9 cellular contexts compared by ENCODE assay signal in genomic region chr16:56189990-56190902, GRCh38. TPM values are rescaled to one million over a fixed set of nuclear protein-coding genes. Genes with fewer than 3 reads are reported as not detected.
A peak's percentile ranks its signal among the peaks of the same experiment; 100 is the strongest.
DNase-seq lines count a peak whose midpoint lies in the region; ATAC-seq and TF ChIP-seq lines count a peak whose summit lies in the region.
"Had no signal": no experiment of that assay in that cellular context is flagged by ENCODE, and none has a peak within 500 bp of the region (broad histone marks: within the 10 kb centered on the region; RNA-seq: fewer than 3 reads in every experiment).

No MANE protein-coding gene starts in this region.

- no peaks in the 10 kb centered on the region for H4K20me1 ChIP-seq in mammary epithelial cell (ENCODE audit: insufficient read depth, low read length)

- in situ Hi-C loops in mammary epithelial cell (cut with MboI; ENCODE audit: low sequenced_read_pairs in 2 of 2): no loop called here

- peak overlapping the region; percentile 94 for H3K4me2 ChIP-seq in mammary epithelial cell (ENCODE audit: insufficient read depth, low read depth, low read length)

- no peak overlapping the region for H3K27ac ChIP-seq in mammary epithelial cell (ENCODE audit: insufficient read depth, low read depth, low read length)
- peak overlapping the region; percentile 82 to 88 (median 83) for H3K27ac ChIP-seq in right lobe of liver
- peak overlapping the region; percentile 92 to 98 for H3K27ac ChIP-seq in testis
- H3K27ac ChIP-seq: 22Rv1 had no signal

- H3K9me3 ChIP-seq in mammary epithelial cell (replicated peaks; ENCODE audit: insufficient read depth, low read length) (no peaks in the 10 kb centered on the region), right lobe of liver (no peaks in the 10 kb centered on the region), testis (no peaks in the 10 kb centered on the region)

- TF ChIP-seq CTCF in mammary epithelial cell (conservative IDR thresholded peaks at IDR 0.05 in 1 of 2, IDR thresholded peaks at IDR 0.05 in 1 of 2; ENCODE audit: extremely low read depth in 1 of 2, insufficient read depth in 1 of 2, low read depth in 1 of 2, low read length in 2 of 2) (no peak), right lobe of liver (IDR thresholded peaks at IDR 0.05) (no peak), testis (IDR thresholded peaks at IDR 0.05) (no peak)

- TF ChIP-seq POLR2A in right lobe of liver (IDR thresholded peaks at IDR 0.05) (no peak), testis (IDR thresholded peaks at IDR 0.05) (no peak)

- H3K9ac ChIP-seq in mammary epithelial cell (ENCODE audit: insufficient read depth, low read length): no peak overlapping the region

- ATAC-seq in right lobe of liver (peak; percentile 3 to 20 (median 5)), HG03342 (IDR thresholded peaks at IDR 0.05; ENCODE audit: unreplicated experiment) (no peak), GM19467 (IDR thresholded peaks at IDR 0.05; ENCODE audit: unreplicated experiment) (no peak)

- dilution Hi-C loops in mammary epithelial cell (cut with HindIII; ENCODE audit: low sequenced_read_pairs): no loop called here

- no peaks in the 10 kb centered on the region for H3K36me3 ChIP-seq in mammary epithelial cell (ENCODE audit: insufficient read depth, low read length)
- no peaks in the 10 kb centered on the region for H3K36me3 ChIP-seq in right lobe of liver
- no peaks in the 10 kb centered on the region for H3K36me3 ChIP-seq in testis (ENCODE audit: low read depth, missing control alignments)

- H3K27me3 ChIP-seq in mammary epithelial cell (ENCODE audit: insufficient read depth, low read length) (peaks cover 59% of the 10 kb centered on the region), right lobe of liver (no peaks in the 10 kb centered on the region), testis (no peaks in the 10 kb centered on the region)

- H3K4me1 ChIP-seq in mammary epithelial cell (ENCODE audit: insufficient read depth, low read length): peaks cover 3% of the 10 kb centered on the region
- H3K4me1 ChIP-seq in right lobe of liver: peaks cover 0 to 30% (median 12%) of the 10 kb centered on the region in 4 donors
- peaks cover 10% of the 10 kb centered on the region for H3K4me1 ChIP-seq in testis

- no peaks in the 10 kb centered on the region for H3K79me2 ChIP-seq in mammary epithelial cell (ENCODE audit: insufficient read depth, low read length)

- 7% methylated on average over 24 of the region's 35 CpGs for WGBS in mammary epithelial cell (ENCODE audit: low coverage, missing lambda C conversion rate)
- WGBS in right lobe of liver (ENCODE audit: insufficient coverage, low coverage, low lambda C conversion rate, missing lambda C conversion rate): 5% methylated on average over 12 of the region's 35 CpGs
- 2 to 3% methylated on average over 32 to 35 of the region's 35 CpGs for WGBS in testis, 2 donors

- BruUV-seq in mammary epithelial cell (replicated peaks; lab: Mats Ljungman, UMichigan): no TSS peak

- CTCF ChIA-PET in mammary epithelial cell (lab: Charles Lee; ENCODE audit: low non-redundant PET): interaction anchor here (0.6 kb wide), 2 partner anchors 23 to 47 kb away, joined by 4 read pairs; no protein-coding TSS in a partner anchor

- H2AFZ ChIP-seq in mammary epithelial cell (ENCODE audit: low read depth, low read length): peak overlapping the region; percentile 82

- H3K4me3 ChIP-seq in mammary epithelial cell (replicated peaks in 1 of 3; ENCODE audit: insufficient read depth in 1 of 3, low read depth in 2 of 3, low read length in 3 of 3) (peak overlapping the region; percentile 3 to 47 (median 47)), right lobe of liver (peak overlapping the region; percentile 58 to 73 (median 69)), testis (peak overlapping the region; percentile 71 to 76)

- DNase-seq in NCI-H146 (lab: John Stamatoyannopoulos, UW) (peak; percentile 38), NCI-H146 treated with DMSO at 0.1 percent for 48 hours (lab: John Stamatoyannopoulos, UW; ENCODE audit: unreplicated experiment) (no peak), mammary epithelial cell (no peak), right lobe of liver (peak; percentile 37 to 56 (median 55)), testis (no peak), middle frontal gyrus (ENCODE audit: extremely low spot score, low spot score) (no peak)

- intact Hi-C loops in mammary epithelial cell (cut with micrococcal nuclease) (no loop called here), right lobe of liver (cut with DNase I) (no loop called here), testis (cut with DNase I; ENCODE audit: low total_unique reads) (no loop called here)

RNA-seq across cellular contexts. Expression of gene GNAO1, which starts 1.0 kb away (rescaled TPM):
- total RNA-seq in mammary epithelial cell: under 1 TPM in 1 of 2 donors, not detected in 1; 0.38 TPM
- polyA plus RNA-seq in mammary epithelial cell: 0.19 TPM
- polyA minus RNA-seq in mammary epithelial cell: 19.9 TPM
- 10 to 100 TPM; 18.2 to 45.1 (median 21.5) TPM for total RNA-seq in right lobe of liver
- total RNA-seq in testis: 10 to 100 TPM; 28.6 to 33.3 TPM
- polyA plus RNA-seq in testis (ENCODE audit: insufficient read depth, low read depth, low replicate concordance): 37.1 TPM

Comparison
In these comparisons a context has a peak if more than half of its experiments do, and no peak if none do; other contexts are left out.
1. DNase-seq: peak in NCI-H146 (single experiment) and right lobe of liver (3 of 3); none in NCI-H146 treated with DMSO at 0.1 percent for 48 hours (single experiment), mammary epithelial cell (single experiment), testis (single experiment) and middle frontal gyrus (single experiment).
2. ATAC-seq: peak in right lobe of liver (4 of 4); none in HG03342 (single experiment) and GM19467 (single experiment).
3. RNA of gene GNAO1, which starts 1.0 kb away (total RNA-seq): 28.6 to 33.3 TPM in testis and 18.2 to 45.1 TPM in right lobe of liver; 0.38 TPM in mammary epithelial cell; every median in the first group is over 10 times any median in the second.
4. Peak in every context shown above with its lines, with median percentiles within 50 percentile points of each other: H3K4me3 ChIP-seq.